Comparison of ENCODE assay signal across 1 cellular context in genomic region chr17:17681187-17681743, GRCh38.
TF ChIP-seq lines count a peak whose summit lies in the region.

A gene with protein sequence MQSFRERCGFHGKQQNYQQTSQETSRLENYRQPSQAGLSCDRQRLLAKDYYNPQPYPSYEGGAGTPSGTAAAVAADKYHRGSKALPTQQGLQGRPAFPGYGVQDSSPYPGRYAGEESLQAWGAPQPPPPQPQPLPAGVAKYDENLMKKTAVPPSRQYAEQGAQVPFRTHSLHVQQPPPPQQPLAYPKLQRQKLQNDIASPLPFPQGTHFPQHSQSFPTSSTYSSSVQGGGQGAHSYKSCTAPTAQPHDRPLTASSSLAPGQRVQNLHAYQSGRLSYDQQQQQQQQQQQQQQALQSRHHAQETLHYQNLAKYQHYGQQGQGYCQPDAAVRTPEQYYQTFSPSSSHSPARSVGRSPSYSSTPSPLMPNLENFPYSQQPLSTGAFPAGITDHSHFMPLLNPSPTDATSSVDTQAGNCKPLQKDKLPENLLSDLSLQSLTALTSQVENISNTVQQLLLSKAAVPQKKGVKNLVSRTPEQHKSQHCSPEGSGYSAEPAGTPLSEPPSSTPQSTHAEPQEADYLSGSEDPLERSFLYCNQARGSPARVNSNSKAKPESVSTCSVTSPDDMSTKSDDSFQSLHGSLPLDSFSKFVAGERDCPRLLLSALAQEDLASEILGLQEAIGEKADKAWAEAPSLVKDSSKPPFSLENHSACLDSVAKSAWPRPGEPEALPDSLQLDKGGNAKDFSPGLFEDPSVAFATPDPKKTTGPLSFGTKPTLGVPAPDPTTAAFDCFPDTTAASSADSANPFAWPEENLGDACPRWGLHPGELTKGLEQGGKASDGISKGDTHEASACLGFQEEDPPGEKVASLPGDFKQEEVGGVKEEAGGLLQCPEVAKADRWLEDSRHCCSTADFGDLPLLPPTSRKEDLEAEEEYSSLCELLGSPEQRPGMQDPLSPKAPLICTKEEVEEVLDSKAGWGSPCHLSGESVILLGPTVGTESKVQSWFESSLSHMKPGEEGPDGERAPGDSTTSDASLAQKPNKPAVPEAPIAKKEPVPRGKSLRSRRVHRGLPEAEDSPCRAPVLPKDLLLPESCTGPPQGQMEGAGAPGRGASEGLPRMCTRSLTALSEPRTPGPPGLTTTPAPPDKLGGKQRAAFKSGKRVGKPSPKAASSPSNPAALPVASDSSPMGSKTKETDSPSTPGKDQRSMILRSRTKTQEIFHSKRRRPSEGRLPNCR (N-terminal part only) (plus strand): TSS chr17:17681458. CDS start chr17:17792949, 111,491 bp downstream.

TF ChIP-seq in HepG2, 621 proteins besides CTCF, POLR2A, EP300 and RAD21 (continued from another document and continues in another):
- TF ChIP-seq DZIP1 (CRISPR knock-in tag; IDR thresholded peaks at IDR 0.05) = no peak
- peak; percentile 40; the same call in 1 of the 3 replicates for TF ChIP-seq MXI1 (IDR thresholded peaks at IDR 0.05; ENCODE audit: borderline replicate concordance, low read depth, low read length)
- TF ChIP-seq, protein P1, sequence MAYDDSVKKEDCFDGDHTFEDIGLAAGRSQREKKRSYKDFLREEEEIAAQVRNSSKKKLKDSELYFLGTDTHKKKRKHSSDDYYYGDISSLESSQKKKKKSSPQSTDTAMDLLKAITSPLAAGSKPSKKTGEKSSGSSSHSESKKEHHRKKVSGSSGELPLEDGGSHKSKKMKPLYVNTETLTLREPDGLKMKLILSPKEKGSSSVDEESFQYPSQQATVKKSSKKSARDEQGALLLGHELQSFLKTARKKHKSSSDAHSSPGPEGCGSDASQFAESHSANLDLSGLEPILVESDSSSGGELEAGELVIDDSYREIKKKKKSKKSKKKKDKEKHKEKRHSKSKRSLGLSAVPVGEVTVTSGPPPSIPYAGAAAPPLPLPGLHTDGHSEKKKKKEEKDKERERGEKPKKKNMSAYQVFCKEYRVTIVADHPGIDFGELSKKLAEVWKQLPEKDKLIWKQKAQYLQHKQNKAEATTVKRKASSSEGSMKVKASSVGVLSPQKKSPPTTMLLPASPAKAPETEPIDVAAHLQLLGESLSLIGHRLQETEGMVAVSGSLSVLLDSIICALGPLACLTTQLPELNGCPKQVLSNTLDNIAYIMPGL (CRISPR knock-in tag; IDR thresholded peaks at IDR 0.05; ENCODE audit: borderline replicate concordance in 1 of 2, low read depth in 1 of 2) = peak in 1 of 2 experiments; percentile 52; a peak in 2 of 4 replicates
- TF ChIP-seq, protein P2, sequence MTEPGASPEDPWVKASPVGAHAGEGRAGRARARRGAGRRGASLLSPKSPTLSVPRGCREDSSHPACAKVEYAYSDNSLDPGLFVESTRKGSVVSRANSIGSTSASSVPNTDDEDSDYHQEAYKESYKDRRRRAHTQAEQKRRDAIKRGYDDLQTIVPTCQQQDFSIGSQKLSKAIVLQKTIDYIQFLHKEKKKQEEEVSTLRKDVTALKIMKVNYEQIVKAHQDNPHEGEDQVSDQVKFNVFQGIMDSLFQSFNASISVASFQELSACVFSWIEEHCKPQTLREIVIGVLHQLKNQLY (CRISPR knock-in tag; IDR thresholded peaks at IDR 0.05) = no peak
- TF ChIP-seq, protein P3, sequence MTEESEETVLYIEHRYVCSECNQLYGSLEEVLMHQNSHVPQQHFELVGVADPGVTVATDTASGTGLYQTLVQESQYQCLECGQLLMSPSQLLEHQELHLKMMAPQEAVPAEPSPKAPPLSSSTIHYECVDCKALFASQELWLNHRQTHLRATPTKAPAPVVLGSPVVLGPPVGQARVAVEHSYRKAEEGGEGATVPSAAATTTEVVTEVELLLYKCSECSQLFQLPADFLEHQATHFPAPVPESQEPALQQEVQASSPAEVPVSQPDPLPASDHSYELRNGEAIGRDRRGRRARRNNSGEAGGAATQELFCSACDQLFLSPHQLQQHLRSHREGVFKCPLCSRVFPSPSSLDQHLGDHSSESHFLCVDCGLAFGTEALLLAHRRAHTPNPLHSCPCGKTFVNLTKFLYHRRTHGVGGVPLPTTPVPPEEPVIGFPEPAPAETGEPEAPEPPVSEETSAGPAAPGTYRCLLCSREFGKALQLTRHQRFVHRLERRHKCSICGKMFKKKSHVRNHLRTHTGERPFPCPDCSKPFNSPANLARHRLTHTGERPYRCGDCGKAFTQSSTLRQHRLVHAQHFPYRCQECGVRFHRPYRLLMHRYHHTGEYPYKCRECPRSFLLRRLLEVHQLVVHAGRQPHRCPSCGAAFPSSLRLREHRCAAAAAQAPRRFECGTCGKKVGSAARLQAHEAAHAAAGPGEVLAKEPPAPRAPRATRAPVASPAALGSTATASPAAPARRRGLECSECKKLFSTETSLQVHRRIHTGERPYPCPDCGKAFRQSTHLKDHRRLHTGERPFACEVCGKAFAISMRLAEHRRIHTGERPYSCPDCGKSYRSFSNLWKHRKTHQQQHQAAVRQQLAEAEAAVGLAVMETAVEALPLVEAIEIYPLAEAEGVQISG (CRISPR knock-in tag; IDR thresholded peaks at IDR 0.05) = peak; percentile 12; the same call in 1 of the 2 replicates
- TF ChIP-seq MAZ (IDR thresholded peaks at IDR 0.05; ENCODE audit: borderline replicate concordance, low read depth, low read length) = peak; percentile 85
- peak; percentile 54 for TF ChIP-seq MAZ (CRISPR knock-in tag; IDR thresholded peaks at IDR 0.05; ENCODE audit: low read depth)
- peak; percentile 71; the same call in 1 of the 2 replicates for TF ChIP-seq GABPB1 (CRISPR knock-in tag; IDR thresholded peaks at IDR 0.05)
- 0 out of 2 replicates have a peak, but pooled peaks have one; percentile 50 for TF ChIP-seq SRY (CRISPR knock-in tag; IDR thresholded peaks at IDR 0.05)
- TF ChIP-seq, protein P4, sequence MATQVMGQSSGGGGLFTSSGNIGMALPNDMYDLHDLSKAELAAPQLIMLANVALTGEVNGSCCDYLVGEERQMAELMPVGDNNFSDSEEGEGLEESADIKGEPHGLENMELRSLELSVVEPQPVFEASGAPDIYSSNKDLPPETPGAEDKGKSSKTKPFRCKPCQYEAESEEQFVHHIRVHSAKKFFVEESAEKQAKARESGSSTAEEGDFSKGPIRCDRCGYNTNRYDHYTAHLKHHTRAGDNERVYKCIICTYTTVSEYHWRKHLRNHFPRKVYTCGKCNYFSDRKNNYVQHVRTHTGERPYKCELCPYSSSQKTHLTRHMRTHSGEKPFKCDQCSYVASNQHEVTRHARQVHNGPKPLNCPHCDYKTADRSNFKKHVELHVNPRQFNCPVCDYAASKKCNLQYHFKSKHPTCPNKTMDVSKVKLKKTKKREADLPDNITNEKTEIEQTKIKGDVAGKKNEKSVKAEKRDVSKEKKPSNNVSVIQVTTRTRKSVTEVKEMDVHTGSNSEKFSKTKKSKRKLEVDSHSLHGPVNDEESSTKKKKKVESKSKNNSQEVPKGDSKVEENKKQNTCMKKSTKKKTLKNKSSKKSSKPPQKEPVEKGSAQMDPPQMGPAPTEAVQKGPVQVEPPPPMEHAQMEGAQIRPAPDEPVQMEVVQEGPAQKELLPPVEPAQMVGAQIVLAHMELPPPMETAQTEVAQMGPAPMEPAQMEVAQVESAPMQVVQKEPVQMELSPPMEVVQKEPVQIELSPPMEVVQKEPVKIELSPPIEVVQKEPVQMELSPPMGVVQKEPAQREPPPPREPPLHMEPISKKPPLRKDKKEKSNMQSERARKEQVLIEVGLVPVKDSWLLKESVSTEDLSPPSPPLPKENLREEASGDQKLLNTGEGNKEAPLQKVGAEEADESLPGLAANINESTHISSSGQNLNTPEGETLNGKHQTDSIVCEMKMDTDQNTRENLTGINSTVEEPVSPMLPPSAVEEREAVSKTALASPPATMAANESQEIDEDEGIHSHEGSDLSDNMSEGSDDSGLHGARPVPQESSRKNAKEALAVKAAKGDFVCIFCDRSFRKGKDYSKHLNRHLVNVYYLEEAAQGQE (IDR thresholded peaks at IDR 0.05; ENCODE audit: borderline replicate concordance in 1 of 2, low read depth in 1 of 2, low read length in 2 of 2) = no peak
- peak; percentile 70 for TF ChIP-seq RBFOX2 (IDR thresholded peaks at IDR 0.05; ENCODE audit: low read depth, low read length)
- no peak for TF ChIP-seq PLRG1 (conservative IDR thresholded peaks at IDR 0.05)
- peak; percentile 15; the same call in 1 of the 2 replicates for TF ChIP-seq TFDP1 (CRISPR knock-in tag; IDR thresholded peaks at IDR 0.05; ENCODE audit: borderline replicate concordance)
- 0 out of 2 replicates have a peak, but pooled peaks have one; percentile 37 for TF ChIP-seq PHF8 (CRISPR knock-in tag; IDR thresholded peaks at IDR 0.05)
- no peak for TF ChIP-seq ZNF513 (CRISPR knock-in tag; conservative IDR thresholded peaks at IDR 0.05)
- TF ChIP-seq KDM2A (CRISPR knock-in tag; IDR thresholded peaks at IDR 0.05; ENCODE audit: borderline replicate concordance, low read depth) = peak; percentile 32; the same call in 1 of the 2 replicates
- no peak for TF ChIP-seq ZNF256 (CRISPR knock-in tag; conservative IDR thresholded peaks at IDR 0.05)
- no peak for TF ChIP-seq HBP1 (CRISPR knock-in tag; IDR thresholded peaks at IDR 0.05; ENCODE audit: low read depth)
- TF ChIP-seq SRSF1 (optimal IDR thresholded peaks at IDR 0.05; ENCODE audit: low read depth, low read length) = peak; percentile 32
- 0 out of 2 replicates have a peak, but pooled peaks have one; percentile 24 for TF ChIP-seq SIN3A (IDR thresholded peaks at IDR 0.05; ENCODE audit: borderline replicate concordance, low read depth, low read length)
- no peak for TF ChIP-seq MEIS1 (CRISPR knock-in tag; IDR thresholded peaks at IDR 0.05; ENCODE audit: borderline replicate concordance)
- TF ChIP-seq MTA1 (CRISPR knock-in tag; IDR thresholded peaks at IDR 0.05; ENCODE audit: borderline replicate concordance) = 0 out of 2 replicates have a peak, but pooled peaks have one; percentile 22
- peak; percentile 69 for TF ChIP-seq STAG1 (CRISPR knock-in tag; IDR thresholded peaks at IDR 0.05)
- TF ChIP-seq, protein P5, sequence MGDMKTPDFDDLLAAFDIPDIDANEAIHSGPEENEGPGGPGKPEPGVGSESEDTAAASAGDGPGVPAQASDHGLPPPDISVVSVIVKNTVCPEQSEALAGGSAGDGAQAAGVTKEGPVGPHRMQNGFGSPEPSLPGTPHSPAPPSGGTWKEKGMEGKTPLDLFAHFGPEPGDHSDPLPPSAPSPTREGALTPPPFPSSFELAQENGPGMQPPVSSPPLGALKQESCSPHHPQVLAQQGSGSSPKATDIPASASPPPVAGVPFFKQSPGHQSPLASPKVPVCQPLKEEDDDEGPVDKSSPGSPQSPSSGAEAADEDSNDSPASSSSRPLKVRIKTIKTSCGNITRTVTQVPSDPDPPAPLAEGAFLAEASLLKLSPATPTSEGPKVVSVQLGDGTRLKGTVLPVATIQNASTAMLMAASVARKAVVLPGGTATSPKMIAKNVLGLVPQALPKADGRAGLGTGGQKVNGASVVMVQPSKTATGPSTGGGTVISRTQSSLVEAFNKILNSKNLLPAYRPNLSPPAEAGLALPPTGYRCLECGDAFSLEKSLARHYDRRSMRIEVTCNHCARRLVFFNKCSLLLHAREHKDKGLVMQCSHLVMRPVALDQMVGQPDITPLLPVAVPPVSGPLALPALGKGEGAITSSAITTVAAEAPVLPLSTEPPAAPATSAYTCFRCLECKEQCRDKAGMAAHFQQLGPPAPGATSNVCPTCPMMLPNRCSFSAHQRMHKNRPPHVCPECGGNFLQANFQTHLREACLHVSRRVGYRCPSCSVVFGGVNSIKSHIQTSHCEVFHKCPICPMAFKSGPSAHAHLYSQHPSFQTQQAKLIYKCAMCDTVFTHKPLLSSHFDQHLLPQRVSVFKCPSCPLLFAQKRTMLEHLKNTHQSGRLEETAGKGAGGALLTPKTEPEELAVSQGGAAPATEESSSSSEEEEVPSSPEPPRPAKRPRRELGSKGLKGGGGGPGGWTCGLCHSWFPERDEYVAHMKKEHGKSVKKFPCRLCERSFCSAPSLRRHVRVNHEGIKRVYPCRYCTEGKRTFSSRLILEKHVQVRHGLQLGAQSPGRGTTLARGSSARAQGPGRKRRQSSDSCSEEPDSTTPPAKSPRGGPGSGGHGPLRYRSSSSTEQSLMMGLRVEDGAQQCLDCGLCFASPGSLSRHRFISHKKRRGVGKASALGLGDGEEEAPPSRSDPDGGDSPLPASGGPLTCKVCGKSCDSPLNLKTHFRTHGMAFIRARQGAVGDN (CRISPR knock-in tag; IDR thresholded peaks at IDR 0.05) = peak; percentile 29; the same call in 1 of the 2 replicates
- TF ChIP-seq SPEN (CRISPR knock-in tag; IDR thresholded peaks at IDR 0.05; ENCODE audit: low read depth) = peak; percentile 59; the same call in 1 of the 2 replicates
